In the genomic region with DNA sequence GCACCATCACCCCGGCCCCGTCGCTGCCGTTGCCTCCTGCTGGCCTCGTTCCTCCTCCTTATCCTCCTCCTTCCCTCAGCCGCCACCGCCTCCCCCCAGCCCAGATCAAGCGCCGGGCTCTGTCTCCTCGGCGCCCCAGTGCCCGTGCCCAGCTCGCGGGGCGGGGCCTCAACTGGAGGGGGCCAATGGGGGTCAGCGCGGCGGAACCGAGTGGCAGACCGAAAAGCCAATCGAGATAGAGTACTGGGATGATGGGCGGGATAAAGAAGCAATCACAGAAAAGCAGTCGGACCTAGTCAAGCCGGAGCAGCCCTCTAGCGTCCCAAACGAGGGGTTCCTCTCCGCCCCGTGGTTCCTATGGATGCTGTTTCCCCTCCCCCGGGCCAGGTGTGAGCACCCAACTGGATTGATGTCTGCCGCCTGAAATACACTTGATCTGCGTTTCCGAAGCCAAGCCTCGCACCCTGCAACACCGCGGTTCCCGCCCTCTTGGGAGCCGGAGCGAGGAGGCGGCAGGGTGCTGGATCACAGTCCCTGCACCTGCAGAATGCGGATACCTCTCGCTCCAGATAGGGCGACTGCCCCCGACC, we compare ENCODE assay signal across 1 cellular context.
A peak's percentile ranks its signal among the peaks of the same experiment; 100 is the strongest.
TF ChIP-seq lines count a peak whose summit lies in the region.

A gene (minus strand): TSS at position 121 of the 590 bp plus-strand sequence.

TF ChIP-seq in K562, 482 proteins besides CTCF, POLR2A, EP300 and RAD21 (continued from another document):
- TF ChIP-seq, protein P1, sequence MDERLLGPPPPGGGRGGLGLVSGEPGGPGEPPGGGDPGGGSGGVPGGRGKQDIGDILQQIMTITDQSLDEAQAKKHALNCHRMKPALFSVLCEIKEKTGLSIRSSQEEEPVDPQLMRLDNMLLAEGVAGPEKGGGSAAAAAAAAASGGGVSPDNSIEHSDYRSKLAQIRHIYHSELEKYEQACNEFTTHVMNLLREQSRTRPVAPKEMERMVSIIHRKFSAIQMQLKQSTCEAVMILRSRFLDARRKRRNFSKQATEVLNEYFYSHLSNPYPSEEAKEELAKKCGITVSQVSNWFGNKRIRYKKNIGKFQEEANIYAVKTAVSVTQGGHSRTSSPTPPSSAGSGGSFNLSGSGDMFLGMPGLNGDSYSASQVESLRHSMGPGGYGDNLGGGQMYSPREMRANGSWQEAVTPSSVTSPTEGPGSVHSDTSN (CRISPR knock-in tag; IDR thresholded peaks at IDR 0.05; ENCODE audit: low read depth): peak; percentile 39; the same call in 1 of the 2 replicates
- TF ChIP-seq, protein P1 (tag; conservative IDR thresholded peaks at IDR 0.05; ENCODE audit: low read depth): peak; percentile 67
- TF ChIP-seq, protein P2, sequence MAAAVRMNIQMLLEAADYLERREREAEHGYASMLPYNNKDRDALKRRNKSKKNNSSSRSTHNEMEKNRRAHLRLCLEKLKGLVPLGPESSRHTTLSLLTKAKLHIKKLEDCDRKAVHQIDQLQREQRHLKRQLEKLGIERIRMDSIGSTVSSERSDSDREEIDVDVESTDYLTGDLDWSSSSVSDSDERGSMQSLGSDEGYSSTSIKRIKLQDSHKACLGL (CRISPR knock-in tag; IDR thresholded peaks at IDR 0.05; ENCODE audit: borderline replicate concordance, poor library complexity, severe bottlenecking): no peak
- TF ChIP-seq, protein P3, sequence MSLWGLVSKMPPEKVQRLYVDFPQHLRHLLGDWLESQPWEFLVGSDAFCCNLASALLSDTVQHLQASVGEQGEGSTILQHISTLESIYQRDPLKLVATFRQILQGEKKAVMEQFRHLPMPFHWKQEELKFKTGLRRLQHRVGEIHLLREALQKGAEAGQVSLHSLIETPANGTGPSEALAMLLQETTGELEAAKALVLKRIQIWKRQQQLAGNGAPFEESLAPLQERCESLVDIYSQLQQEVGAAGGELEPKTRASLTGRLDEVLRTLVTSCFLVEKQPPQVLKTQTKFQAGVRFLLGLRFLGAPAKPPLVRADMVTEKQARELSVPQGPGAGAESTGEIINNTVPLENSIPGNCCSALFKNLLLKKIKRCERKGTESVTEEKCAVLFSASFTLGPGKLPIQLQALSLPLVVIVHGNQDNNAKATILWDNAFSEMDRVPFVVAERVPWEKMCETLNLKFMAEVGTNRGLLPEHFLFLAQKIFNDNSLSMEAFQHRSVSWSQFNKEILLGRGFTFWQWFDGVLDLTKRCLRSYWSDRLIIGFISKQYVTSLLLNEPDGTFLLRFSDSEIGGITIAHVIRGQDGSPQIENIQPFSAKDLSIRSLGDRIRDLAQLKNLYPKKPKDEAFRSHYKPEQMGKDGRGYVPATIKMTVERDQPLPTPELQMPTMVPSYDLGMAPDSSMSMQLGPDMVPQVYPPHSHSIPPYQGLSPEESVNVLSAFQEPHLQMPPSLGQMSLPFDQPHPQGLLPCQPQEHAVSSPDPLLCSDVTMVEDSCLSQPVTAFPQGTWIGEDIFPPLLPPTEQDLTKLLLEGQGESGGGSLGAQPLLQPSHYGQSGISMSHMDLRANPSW (CRISPR knock-in tag; IDR thresholded peaks at IDR 0.05): no peak
- TF ChIP-seq, protein P4, sequence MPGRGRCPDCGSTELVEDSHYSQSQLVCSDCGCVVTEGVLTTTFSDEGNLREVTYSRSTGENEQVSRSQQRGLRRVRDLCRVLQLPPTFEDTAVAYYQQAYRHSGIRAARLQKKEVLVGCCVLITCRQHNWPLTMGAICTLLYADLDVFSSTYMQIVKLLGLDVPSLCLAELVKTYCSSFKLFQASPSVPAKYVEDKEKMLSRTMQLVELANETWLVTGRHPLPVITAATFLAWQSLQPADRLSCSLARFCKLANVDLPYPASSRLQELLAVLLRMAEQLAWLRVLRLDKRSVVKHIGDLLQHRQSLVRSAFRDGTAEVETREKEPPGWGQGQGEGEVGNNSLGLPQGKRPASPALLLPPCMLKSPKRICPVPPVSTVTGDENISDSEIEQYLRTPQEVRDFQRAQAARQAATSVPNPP (IDR thresholded peaks at IDR 0.05; ENCODE audit: borderline replicate concordance, insufficient read depth, insufficient read length): no peak
- TF ChIP-seq ESRRA (IDR thresholded peaks at IDR 0.05; ENCODE audit: borderline replicate concordance, low read depth) (no peak), HDAC8 (tag; IDR thresholded peaks at IDR 0.05) (no peak), SP2 (IDR thresholded peaks at IDR 0.05; ENCODE audit: extremely low read depth, low read depth, low read length, poor library complexity, severe bottlenecking) (peak; percentile 30), NR3C1 (CRISPR knock-in tag; IDR thresholded peaks at IDR 0.05) (no peak), JUNB (CRISPR knock-in tag; conservative IDR thresholded peaks at IDR 0.05) (no peak)
